30 cellular contexts compared by ENCODE assay signal in the genomic region with DNA sequence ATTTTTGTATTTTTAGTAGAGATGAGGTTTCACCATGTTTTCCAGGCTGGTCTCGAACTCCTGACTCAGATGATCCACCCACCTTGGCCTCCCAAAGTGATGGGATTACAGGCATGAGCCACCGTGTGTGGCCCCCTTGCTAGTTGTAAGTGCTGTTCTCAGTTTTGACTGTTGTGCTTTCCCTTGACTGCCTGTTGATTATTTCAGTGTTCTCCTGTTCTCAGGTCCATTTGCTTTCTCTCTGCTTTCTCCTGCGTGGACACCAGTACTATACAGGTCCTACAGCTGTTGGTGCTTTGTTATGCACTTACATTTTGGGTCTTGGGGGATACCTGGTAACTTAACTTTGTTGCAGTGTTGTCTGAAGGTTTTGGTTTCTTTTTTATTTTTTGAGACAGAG. TPM values are rescaled to one million over a fixed set of nuclear protein-coding genes. Genes with fewer than 3 reads are reported as not detected.
A peak's percentile ranks its signal among the peaks of the same experiment; 100 is the strongest.
DNase-seq lines count a peak whose midpoint lies in the region; ATAC-seq and TF ChIP-seq lines count a peak whose summit lies in the region.
"Had no signal": no experiment of that assay in that cellular context is flagged by ENCODE, and none has a peak within 500 bp of the region (broad histone marks: within the 10 kb centered on the region; RNA-seq: fewer than 3 reads in every experiment).

No MANE protein-coding gene starts in this region.

- intact Hi-C loops in CD4-positive, alpha-beta memory T cell (cut with micrococcal nuclease), result no loop called here
- intact Hi-C loops in activated T-helper 2 cell treated with anti-CD3 and anti-CD28 coated beads, Interferon-gamma antibody, Interleukin-2, Interleukin-4, amounts not matched to agents 10 μg/mL and 5 μg/mL and 100 μg/mL, durations not matched to agents 14 hours and 24 hours and 36 hours (cut with micrococcal nuclease), result no loop called here

- no peaks in the 10 kb centered on the region for H3K9me3 ChIP-seq in CD4-positive, alpha-beta memory T cell (ENCODE audit: control insufficient read depth in 1 of 2, low read length in 2 of 2)
- no peaks in the 10 kb centered on the region for H3K9me3 ChIP-seq in neutrophil
- no peaks in the 10 kb centered on the region for H3K9me3 ChIP-seq in gastroesophageal sphincter
- H3K9me3 ChIP-seq: BLaER1 treated with 17β-estradiol and CSF1 and Interleukin-3, amounts not matched to agents 10 nM and 100 nM; body of pancreas; esophagus squamous epithelium; heart right ventricle; right lobe of liver; tibial nerve had no signal

- peaks cover 46% of the 10 kb centered on the region for H3K36me3 Mint-ChIP-seq in T-helper 1 cell treated with Interleukin-12 subunit alpha and Interleukin-12 subunit beta and Interleukin-4 antibody, amounts not matched to agents 30 μg/mL and 1 μg/mL, for 36 hours (ENCODE audit: low read depth)
- peaks cover 47 to 55% of the 10 kb centered on the region in 2 donors for H3K36me3 Mint-ChIP-seq in CD4-positive, alpha-beta memory T cell
- H3K36me3 Mint-ChIP-seq in activated T-helper 2 cell treated with anti-CD3 and anti-CD28 coated beads, Interferon-gamma antibody, Interleukin-2, Interleukin-4, amounts not matched to agents 10 μg/mL and 5 μg/mL and 100 μg/mL, durations not matched to agents 14 hours and 24 hours and 36 hours (ENCODE audit: low read depth), result peaks cover 66% of the 10 kb centered on the region

- in situ Hi-C loops in brain microvascular endothelial cell (cut with HindIII; ENCODE audit: low pct_ligation_motif_present, low sequenced_read_pairs), result no loop called here

- H3K4me3 ChIP-seq in CD4-positive, alpha-beta memory T cell (ENCODE audit: low read length in 2 of 2), result no peak overlapping the region
- H3K4me3 ChIP-seq in neutrophil (ENCODE audit: low read depth in 1 of 2, low read length in 1 of 2) (no peak overlapping the region), gastroesophageal sphincter (no peak overlapping the region), brain microvascular endothelial cell (ENCODE audit: low read depth, low read length) (no peak overlapping the region)
- H3K4me3 ChIP-seq: BLaER1 treated with 17β-estradiol and CSF1 and Interleukin-3, amounts not matched to agents 10 nM and 100 nM; body of pancreas; esophagus squamous epithelium; heart right ventricle; right lobe of liver; tibial nerve had no signal

- no peak overlapping the region for H3K27ac ChIP-seq in CD4-positive, alpha-beta memory T cell (ENCODE audit: low read depth, low read length)
- H3K27ac ChIP-seq in neutrophil (peak overlapping the region; percentile 63), gastroesophageal sphincter (no peak overlapping the region), brain microvascular endothelial cell (no peak overlapping the region)
- H3K27ac ChIP-seq: 22Rv1; BLaER1 treated with 17β-estradiol and CSF1 and Interleukin-3, amounts not matched to agents 10 nM and 100 nM; body of pancreas; esophagus squamous epithelium; foreskin keratinocyte; heart right ventricle; KMS-11; right lobe of liver; tibial nerve; VCaP had no signal

- no peak for ATAC-seq in gastroesophageal sphincter
- ATAC-seq: body of pancreas, foreskin keratinocyte, heart right ventricle, right lobe of liver had no signal

- no peak for DNase-seq in T-helper 1 cell
- no peak for DNase-seq in CD4-positive, alpha-beta memory T cell
- no peak for DNase-seq in activated T-helper 2 cell treated with anti-CD3 and anti-CD28 coated beads, Interferon-gamma antibody, Interleukin-2, Interleukin-4, amounts not matched to agents 10 μg/mL and 5 μg/mL and 100 μg/mL, durations not matched to agents 14 hours and 24 hours and 36 hours (ENCODE audit: low spot score)
- DNase-seq in brain microvascular endothelial cell, result no peak
- DNase-seq in putamen (ENCODE audit: low spot score), result no peak
- DNase-seq: activated CD4-positive, alpha-beta T cell treated with anti-CD3 and anti-CD28 coated beads, Interleukin-2, amount 10 ng/mL, durations not matched to agents 7 days and 5 days; activated effector memory CD4-positive, alpha-beta T cell treated with Interleukin-2 at 50 U/mL for 16 hours; body of pancreas; cerebellar nuclear complex; COR-L47; dermis blood vessel endothelial cell; esophagus squamous epithelium; foreskin keratinocyte; H9; heart right ventricle; kidney; NCI-H1417; NCI-H2029 treated with DMSO at 0.1 percent for 48 hours; NCI-H526 treated with DMSO at 0.1 percent for 48 hours; right lobe of liver; Right ventricle myocardium superior; stimulated activated CD8-positive, alpha-beta memory T cell treated with anti-CD3 and anti-CD28 coated beads, Interleukin-4, amount 100 ng/mL, for 48 hours had no signal

- WGBS in gastroesophageal sphincter (ENCODE audit: low coverage in 1 of 2), 2 donors, result 70 to 78% methylated on average over 3 of the region's 3 CpGs

- TF ChIP-seq EP300 in gastroesophageal sphincter (IDR thresholded peaks at IDR 0.05), result no peak

- no peaks in the 10 kb centered on the region for H3K27me3 ChIP-seq in CD4-positive, alpha-beta memory T cell (ENCODE audit: insufficient read depth, low read length)
- H3K27me3 ChIP-seq in neutrophil (no peaks in the 10 kb centered on the region), gastroesophageal sphincter (no peaks in the 10 kb centered on the region), brain microvascular endothelial cell (replicated peaks) (no peaks in the 10 kb centered on the region)
- H3K27me3 ChIP-seq: BLaER1 treated with 17β-estradiol and CSF1 and Interleukin-3, amounts not matched to agents 10 nM and 100 nM; body of pancreas; esophagus squamous epithelium; foreskin keratinocyte; heart right ventricle; right lobe of liver; tibial nerve had no signal

- POLR2A ChIA-PET in CD4-positive, alpha-beta memory T cell (lab: Charles Lee; ENCODE audit: partially characterized antibody), result interaction anchor here (0.6 to 6.0 kb wide), 4 partner anchors 8 to 36 kb away, joined by 3 to 28 read pairs (median 3); partner anchors contain the start of gene CASC3

- peaks cover 25% of the 10 kb centered on the region for H3K4me1 Mint-ChIP-seq in T-helper 1 cell treated with Interleukin-12 subunit alpha and Interleukin-12 subunit beta and Interleukin-4 antibody, amounts not matched to agents 30 μg/mL and 1 μg/mL, for 36 hours (ENCODE audit: low read depth)
- peaks cover 29 to 53% (median 36%) of the 10 kb centered on the region in 4 donors for H3K4me1 Mint-ChIP-seq in CD4-positive, alpha-beta memory T cell
- peaks cover 35% of the 10 kb centered on the region for H3K4me1 Mint-ChIP-seq in activated T-helper 2 cell treated with anti-CD3 and anti-CD28 coated beads, Interferon-gamma antibody, Interleukin-2, Interleukin-4, amounts not matched to agents 10 μg/mL and 5 μg/mL and 100 μg/mL, durations not matched to agents 14 hours and 24 hours and 36 hours (ENCODE audit: low read depth)

- peaks cover 35% of the 10 kb centered on the region for H3K36me3 ChIP-seq in CD4-positive, alpha-beta memory T cell (ENCODE audit: insufficient read depth, low read length)
- peaks cover 54% of the 10 kb centered on the region for H3K36me3 ChIP-seq in neutrophil
- H3K36me3 ChIP-seq in gastroesophageal sphincter, result peaks cover 0 to 97% of the 10 kb centered on the region in 2 donors
- H3K36me3 ChIP-seq in brain microvascular endothelial cell (replicated peaks), result peaks cover 51% of the 10 kb centered on the region

- H3K9me3 Mint-ChIP-seq in T-helper 1 cell treated with Interleukin-12 subunit alpha and Interleukin-12 subunit beta and Interleukin-4 antibody, amounts not matched to agents 30 μg/mL and 1 μg/mL, for 36 hours, result no peaks in the 10 kb centered on the region
- H3K9me3 Mint-ChIP-seq in CD4-positive, alpha-beta memory T cell, result no peaks in the 10 kb centered on the region
- no peaks in the 10 kb centered on the region for H3K9me3 Mint-ChIP-seq in activated T-helper 2 cell treated with anti-CD3 and anti-CD28 coated beads, Interferon-gamma antibody, Interleukin-2, Interleukin-4, amounts not matched to agents 10 μg/mL and 5 μg/mL and 100 μg/mL, durations not matched to agents 14 hours and 24 hours and 36 hours
- H3K9me3 Mint-ChIP-seq: activated CD4-positive, alpha-beta T cell treated with anti-CD3 and anti-CD28 coated beads, Interleukin-2, amount 10 ng/mL, durations not matched to agents 7 days and 5 days; H9 had no signal

- no peak for TF ChIP-seq POLR2A in gastroesophageal sphincter (IDR thresholded peaks at IDR 0.05)

- H3K27me3 Mint-ChIP-seq in T-helper 1 cell treated with Interleukin-12 subunit alpha and Interleukin-12 subunit beta and Interleukin-4 antibody, amounts not matched to agents 30 μg/mL and 1 μg/mL, for 36 hours (ENCODE audit: low read depth), result no peaks in the 10 kb centered on the region
- no peaks in the 10 kb centered on the region for H3K27me3 Mint-ChIP-seq in CD4-positive, alpha-beta memory T cell
- H3K27me3 Mint-ChIP-seq in activated T-helper 2 cell treated with anti-CD3 and anti-CD28 coated beads, Interferon-gamma antibody, Interleukin-2, Interleukin-4, amounts not matched to agents 10 μg/mL and 5 μg/mL and 100 μg/mL, durations not matched to agents 14 hours and 24 hours and 36 hours (ENCODE audit: low read depth), result no peaks in the 10 kb centered on the region
- H3K27me3 Mint-ChIP-seq: activated CD4-positive, alpha-beta T cell treated with anti-CD3 and anti-CD28 coated beads, Interleukin-2, amount 10 ng/mL, durations not matched to agents 7 days and 5 days had no signal

- CTCF ChIA-PET in CD4-positive, alpha-beta memory T cell (lab: Charles Lee; ENCODE audit: partially characterized antibody), result interaction anchor here (1.2 to 5.0 kb wide), 6 partner anchors 18 to 38 kb away, joined by 3 to 23 read pairs (median 4); no protein-coding TSS in a partner anchor

- peaks cover 31% of the 10 kb centered on the region for H3K4me1 ChIP-seq in CD4-positive, alpha-beta memory T cell (ENCODE audit: insufficient read depth, low read length)
- H3K4me1 ChIP-seq in neutrophil (ENCODE audit: control insufficient read depth in 1 of 2, insufficient read depth in 1 of 2, low read depth in 1 of 2, low read length in 1 of 2) (peaks cover 48 to 51% of the 10 kb centered on the region in 2 experiments), gastroesophageal sphincter (peaks cover 0 to 73% (median 0%) of the 10 kb centered on the region in 3 donors)
- H3K4me1 ChIP-seq: foreskin keratinocyte had no signal

- peak overlapping the region; percentile 60 for H3K27ac Mint-ChIP-seq in T-helper 1 cell treated with Interleukin-12 subunit alpha and Interleukin-12 subunit beta and Interleukin-4 antibody, amounts not matched to agents 30 μg/mL and 1 μg/mL, for 36 hours
- H3K27ac Mint-ChIP-seq in CD4-positive, alpha-beta memory T cell, result peak overlapping the region in 4 of 7 donors; percentile 8 to 94 (median 60)
- peak overlapping the region; percentile 43 for H3K27ac Mint-ChIP-seq in activated T-helper 2 cell treated with anti-CD3 and anti-CD28 coated beads, Interferon-gamma antibody, Interleukin-2, Interleukin-4, amounts not matched to agents 10 μg/mL and 5 μg/mL and 100 μg/mL, durations not matched to agents 14 hours and 24 hours and 36 hours

- TF ChIP-seq CTCF in neutrophil (IDR thresholded peaks at IDR 0.05) (no peak), gastroesophageal sphincter (IDR thresholded peaks at IDR 0.05) (no peak), brain microvascular endothelial cell (IDR thresholded peaks at IDR 0.05; ENCODE audit: low read depth, low read length, missing control alignments) (no peak)

- H3K4me3 Mint-ChIP-seq in T-helper 1 cell treated with Interleukin-12 subunit alpha and Interleukin-12 subunit beta and Interleukin-4 antibody, amounts not matched to agents 30 μg/mL and 1 μg/mL, for 36 hours, result no peak overlapping the region
- peak overlapping the region in 1 of 8 donors; percentile 40 for H3K4me3 Mint-ChIP-seq in CD4-positive, alpha-beta memory T cell
- H3K4me3 Mint-ChIP-seq in activated T-helper 2 cell treated with anti-CD3 and anti-CD28 coated beads, Interferon-gamma antibody, Interleukin-2, Interleukin-4, amounts not matched to agents 10 μg/mL and 5 μg/mL and 100 μg/mL, durations not matched to agents 14 hours and 24 hours and 36 hours (ENCODE audit: low read depth), result no peak overlapping the region
- H3K4me3 Mint-ChIP-seq: activated CD4-positive, alpha-beta T cell treated with anti-CD3 and anti-CD28 coated beads, Interleukin-2, amount 10 ng/mL, durations not matched to agents 7 days and 5 days; H9 had no signal

RNA-seq across cellular contexts. Expression of gene CASC3, which starts 8.2 kb away (rescaled TPM):
- total RNA-seq in CD4-positive, alpha-beta memory T cell, result 100 to 1,000 TPM; 142 to 146 TPM
- polyA plus RNA-seq in CD4-positive, alpha-beta memory T cell, result 10 to 100 TPM; 31.1 to 54.2 TPM
- total RNA-seq in activated T-helper 2 cell treated with anti-CD3 and anti-CD28 coated beads, Interferon-gamma antibody, Interleukin-2, Interleukin-4, amounts not matched to agents 10 μg/mL and 5 μg/mL and 100 μg/mL, durations not matched to agents 14 hours and 24 hours and 36 hours, result 118 and 120 TPM in 2 replicates
- total RNA-seq in gastroesophageal sphincter, result 100 to 1,000 TPM in 1 of 4 donors, 10 to 100 TPM in 3; 63.1 to 114 (median 89.1) TPM

RNA-seq across cellular contexts. Expression of gene MSL1, which starts 26.8 kb away (rescaled TPM):
- 100 to 1,000 TPM; 130 to 133 TPM for total RNA-seq in CD4-positive, alpha-beta memory T cell
- 1 to 10 TPM; 6.0 to 8.3 TPM for polyA plus RNA-seq in CD4-positive, alpha-beta memory T cell
- total RNA-seq in activated T-helper 2 cell treated with anti-CD3 and anti-CD28 coated beads, Interferon-gamma antibody, Interleukin-2, Interleukin-4, amounts not matched to agents 10 μg/mL and 5 μg/mL and 100 μg/mL, durations not matched to agents 14 hours and 24 hours and 36 hours, result 87.6 and 95.8 TPM in 2 replicates
- total RNA-seq in gastroesophageal sphincter, result 100 to 1,000 TPM in 1 of 4 donors, 10 to 100 TPM in 3; 67.0 to 107 (median 88.1) TPM

RNA-seq across cellular contexts. Expression of gene RAPGEFL1, which starts 28.7 kb away (rescaled TPM):
- 1 to 10 TPM; 5.4 to 6.5 TPM for total RNA-seq in CD4-positive, alpha-beta memory T cell
- polyA plus RNA-seq in CD4-positive, alpha-beta memory T cell, result under 1 TPM in 1 of 2 donors, not detected in 1; 0.13 TPM
- total RNA-seq in activated T-helper 2 cell treated with anti-CD3 and anti-CD28 coated beads, Interferon-gamma antibody, Interleukin-2, Interleukin-4, amounts not matched to agents 10 μg/mL and 5 μg/mL and 100 μg/mL, durations not matched to agents 14 hours and 24 hours and 36 hours, result 11.6 and 12.3 TPM in 2 replicates
- 1 to 10 TPM; 2.4 to 5.2 (median 3.3) TPM for total RNA-seq in gastroesophageal sphincter

RNA-seq across cellular contexts. Expression of gene NR1D1, which starts 48.1 kb away (rescaled TPM):
- 10 to 100 TPM; 14.8 to 15.1 TPM for total RNA-seq in CD4-positive, alpha-beta memory T cell
- 10 to 100 TPM in 1 of 2 donors, 1 to 10 TPM in 1; 5.7 to 12.3 TPM for polyA plus RNA-seq in CD4-positive, alpha-beta memory T cell
- 6.6 and 6.8 TPM in 2 replicates for total RNA-seq in activated T-helper 2 cell treated with anti-CD3 and anti-CD28 coated beads, Interferon-gamma antibody, Interleukin-2, Interleukin-4, amounts not matched to agents 10 μg/mL and 5 μg/mL and 100 μg/mL, durations not matched to agents 14 hours and 24 hours and 36 hours
- total RNA-seq in gastroesophageal sphincter, result 10 to 100 TPM in 3 of 4 donors, 1 to 10 TPM in 1; 1.5 to 20.4 (median 18.3) TPM
